ENCODE assay signal across 12 cellular contexts in genomic region chr16:28168991-28169554, GRCh38. TPM values are rescaled to one million over a fixed set of nuclear protein-coding genes. Genes with fewer than 3 reads are reported as not detected.
DNase-seq lines count a peak whose midpoint lies in the region; ATAC-seq and TF ChIP-seq lines count a peak whose summit lies in the region.
"Had no signal": no experiment of that assay in that cellular context is flagged by ENCODE, and none has a peak within 500 bp of the region (broad histone marks: within the 10 kb centered on the region; RNA-seq: fewer than 3 reads in every experiment).

No MANE protein-coding gene starts in this region.

- TF ChIP-seq CTCF in natural killer cell (IDR thresholded peaks at IDR 0.05) = no peak
- TF ChIP-seq CTCF in GM10266 (IDR thresholded peaks at IDR 0.05; ENCODE audit: control insufficient read depth, insufficient read depth, low read depth, missing control alignments) = no peak

- no peak overlapping the region for H3K4me3 Mint-ChIP-seq in natural killer cell
- no peak overlapping the region for H3K4me3 Mint-ChIP-seq in natural killer cell treated with Interleukin-12 subunit alpha and Interleukin-12 subunit beta and Interleukin-15 and Interleukin-18, amount 100 ng/mL, for 72 hours
- H3K4me3 Mint-ChIP-seq in activated CD8-positive, alpha-beta T cell treated with anti-CD3 and anti-CD28 coated beads, Interleukin-2, amount 10 ng/mL, durations not matched to agents 7 days and 5 days = no peak overlapping the region
- H3K4me3 Mint-ChIP-seq in stimulated activated naive B cell treated with anti-CD40 and anti-IgM and Interleukin-4, amounts not matched to agents 10 μg/mL and 1 μg/mL and 100 μg/mL, for 72 hours = no peak overlapping the region

- H3K4me1 Mint-ChIP-seq in natural killer cell = peaks cover 30 to 35% of the 10 kb centered on the region in 2 donors
- peaks cover 34 to 45% of the 10 kb centered on the region in 2 donors for H3K4me1 Mint-ChIP-seq in natural killer cell treated with Interleukin-12 subunit alpha and Interleukin-12 subunit beta and Interleukin-15 and Interleukin-18, amount 100 ng/mL, for 72 hours (ENCODE audit: low read depth in 2 of 2)
- H3K4me1 Mint-ChIP-seq in activated CD8-positive, alpha-beta T cell treated with anti-CD3 and anti-CD28 coated beads, Interleukin-2, amount 10 ng/mL, durations not matched to agents 7 days and 5 days (ENCODE audit: low read depth) = peaks cover 59% of the 10 kb centered on the region
- H3K4me1 Mint-ChIP-seq in stimulated activated naive B cell treated with anti-CD40 and anti-IgM and Interleukin-4, amounts not matched to agents 10 μg/mL and 1 μg/mL and 100 μg/mL, for 72 hours = peaks cover 23 to 68% of the 10 kb centered on the region in 2 donors

- CTCF ChIA-PET in activated CD8-positive, alpha-beta T cell treated with anti-CD3 and anti-CD28 coated beads, Interleukin-2, amount 10 ng/mL, durations not matched to agents 7 days and 5 days (lab: Charles Lee) = interaction anchor here (1.1 to 1.4 kb wide), 4 partner anchors 18 to 41 kb away, joined by 3 to 4 read pairs (median 4); no protein-coding TSS in a partner anchor

- peaks cover 4% of the 10 kb centered on the region for H3K36me3 Mint-ChIP-seq in natural killer cell
- peaks cover 29% of the 10 kb centered on the region for H3K36me3 Mint-ChIP-seq in natural killer cell treated with Interleukin-12 subunit alpha and Interleukin-12 subunit beta and Interleukin-15 and Interleukin-18, amount 100 ng/mL, for 72 hours
- peaks cover 76% of the 10 kb centered on the region for H3K36me3 Mint-ChIP-seq in activated CD8-positive, alpha-beta T cell treated with anti-CD3 and anti-CD28 coated beads, Interleukin-2, amount 10 ng/mL, durations not matched to agents 7 days and 5 days (ENCODE audit: low read depth)
- H3K36me3 Mint-ChIP-seq in stimulated activated naive B cell treated with anti-CD40 and anti-IgM and Interleukin-4, amounts not matched to agents 10 μg/mL and 1 μg/mL and 100 μg/mL, for 72 hours = peaks cover 45 to 52% of the 10 kb centered on the region in 2 donors

- peak overlapping the region; percentile 5 to 24 for H3K27ac Mint-ChIP-seq in natural killer cell
- peak overlapping the region in 1 of 2 donors; percentile 8 for H3K27ac Mint-ChIP-seq in natural killer cell treated with Interleukin-12 subunit alpha and Interleukin-12 subunit beta and Interleukin-15 and Interleukin-18, amount 100 ng/mL, for 72 hours
- H3K27ac Mint-ChIP-seq in activated CD8-positive, alpha-beta T cell treated with anti-CD3 and anti-CD28 coated beads, Interleukin-2, amount 10 ng/mL, durations not matched to agents 7 days and 5 days = peak overlapping the region; percentile 56
- H3K27ac Mint-ChIP-seq in stimulated activated naive B cell treated with anti-CD40 and anti-IgM and Interleukin-4, amounts not matched to agents 10 μg/mL and 1 μg/mL and 100 μg/mL, for 72 hours = peak overlapping the region; percentile 68

- POLR2A ChIA-PET in activated CD8-positive, alpha-beta T cell treated with anti-CD3 and anti-CD28 coated beads, Interleukin-2, amount 10 ng/mL, durations not matched to agents 7 days and 5 days (lab: Charles Lee) = interaction anchor here (1.2 to 1.5 kb wide), 2 partner anchors 18 to 28 kb away, joined by 4 read pairs; no protein-coding TSS in a partner anchor

- DNase-seq in natural killer cell = no peak
- DNase-seq in natural killer cell treated with Interleukin-12 subunit alpha and Interleukin-12 subunit beta and Interleukin-15 and Interleukin-18, amount 100 ng/mL, for 72 hours (ENCODE audit: low spot score) = no peak
- peak; percentile 60 for DNase-seq in activated CD8-positive, alpha-beta T cell treated with anti-CD3 and anti-CD28 coated beads, Interleukin-2, amount 10 ng/mL, durations not matched to agents 7 days and 5 days
- peak; percentile 50 for DNase-seq in effector CD4-positive, alpha-beta T cell
- DNase-seq in stimulated activated naive B cell treated with anti-CD40 and anti-IgM and Interleukin-4, amounts not matched to agents 10 μg/mL and 1 μg/mL and 100 μg/mL, for 72 hours = no peak
- no peak for DNase-seq in GM10266 (ENCODE audit: extremely low spot score)
- DNase-seq in NCI-H1092 treated with DMSO at 0.1 percent for 48 hours (lab: John Stamatoyannopoulos, UW) = no peak
- DNase-seq in cerebellar cortex (ENCODE audit: low spot score) = no peak
- DNase-seq: NCI-H1417, NCI-H524 treated with DMSO at 0.1 percent for 48 hours, SHP77, sigmoid colon had no signal

- H3K27me3 Mint-ChIP-seq in natural killer cell (ENCODE audit: low read depth in 2 of 2) = no peaks in the 10 kb centered on the region
- H3K27me3 Mint-ChIP-seq in natural killer cell treated with Interleukin-12 subunit alpha and Interleukin-12 subunit beta and Interleukin-15 and Interleukin-18, amount 100 ng/mL, for 72 hours = no peaks in the 10 kb centered on the region
- H3K27me3 Mint-ChIP-seq in activated CD8-positive, alpha-beta T cell treated with anti-CD3 and anti-CD28 coated beads, Interleukin-2, amount 10 ng/mL, durations not matched to agents 7 days and 5 days (ENCODE audit: low read depth) = no peaks in the 10 kb centered on the region
- H3K27me3 Mint-ChIP-seq in stimulated activated naive B cell treated with anti-CD40 and anti-IgM and Interleukin-4, amounts not matched to agents 10 μg/mL and 1 μg/mL and 100 μg/mL, for 72 hours = no peaks in the 10 kb centered on the region

- ATAC-seq in natural killer cell = peak; percentile 59 to 69 (median 67)
- ATAC-seq in natural killer cell treated with Interleukin-12 subunit alpha and Interleukin-12 subunit beta and Interleukin-15 and Interleukin-18, amount 100 ng/mL, for 72 hours = no peak
- ATAC-seq in activated CD8-positive, alpha-beta T cell treated with anti-CD3 and anti-CD28 coated beads, Interleukin-2, amount 10 ng/mL, durations not matched to agents 7 days and 5 days = peak; percentile 89
- peak; percentile 54 to 73 for ATAC-seq in stimulated activated naive B cell treated with anti-CD40 and anti-IgM and Interleukin-4, amounts not matched to agents 10 μg/mL and 1 μg/mL and 100 μg/mL, for 72 hours (replicated peaks)

- H3K9me3 Mint-ChIP-seq in natural killer cell = no peaks in the 10 kb centered on the region
- H3K9me3 Mint-ChIP-seq in natural killer cell treated with Interleukin-12 subunit alpha and Interleukin-12 subunit beta and Interleukin-15 and Interleukin-18, amount 100 ng/mL, for 72 hours = no peaks in the 10 kb centered on the region
- no peaks in the 10 kb centered on the region for H3K9me3 Mint-ChIP-seq in activated CD8-positive, alpha-beta T cell treated with anti-CD3 and anti-CD28 coated beads, Interleukin-2, amount 10 ng/mL, durations not matched to agents 7 days and 5 days (ENCODE audit: insufficient read depth)
- no peaks in the 10 kb centered on the region for H3K9me3 Mint-ChIP-seq in stimulated activated naive B cell treated with anti-CD40 and anti-IgM and Interleukin-4, amounts not matched to agents 10 μg/mL and 1 μg/mL and 100 μg/mL, for 72 hours

- intact Hi-C loops in natural killer cell (cut with micrococcal nuclease) = no loop called here

RNA-seq across cellular contexts. Expression of gene XPO6, which starts 42.7 kb away (rescaled TPM):
- 100 to 1,000 TPM; 233 to 321 (median 240) TPM for total RNA-seq in natural killer cell
- 100 to 1,000 TPM; 212 to 386 TPM for total RNA-seq in natural killer cell treated with Interleukin-12 subunit alpha and Interleukin-12 subunit beta and Interleukin-15 and Interleukin-18, amount 100 ng/mL, for 72 hours
- total RNA-seq in activated CD8-positive, alpha-beta T cell treated with anti-CD3 and anti-CD28 coated beads, Interleukin-2, amount 10 ng/mL, durations not matched to agents 7 days and 5 days = 100 to 1,000 TPM; 206 to 209 TPM

Comparison
In these comparisons a context has a peak if more than half of its experiments do, and no peak if none do; other contexts are left out.
1. ATAC-seq: peak in natural killer cell (3 of 3), activated CD8-positive, alpha-beta T cell treated with anti-CD3 and anti-CD28 coated beads, Interleukin-2, amount 10 ng/mL, durations not matched to agents 7 days and 5 days (single experiment) and stimulated activated naive B cell treated with anti-CD40 and anti-IgM and Interleukin-4, amounts not matched to agents 10 μg/mL and 1 μg/mL and 100 μg/mL, for 72 hours (2 of 2); none in natural killer cell treated with Interleukin-12 subunit alpha and Interleukin-12 subunit beta and Interleukin-15 and Interleukin-18, amount 100 ng/mL, for 72 hours (0 of 2).
2. DNase-seq: peak in activated CD8-positive, alpha-beta T cell treated with anti-CD3 and anti-CD28 coated beads, Interleukin-2, amount 10 ng/mL, durations not matched to agents 7 days and 5 days (single experiment) and effector CD4-positive, alpha-beta T cell (single experiment); none in natural killer cell (single experiment), natural killer cell treated with Interleukin-12 subunit alpha and Interleukin-12 subunit beta and Interleukin-15 and Interleukin-18, amount 100 ng/mL, for 72 hours (single experiment), stimulated activated naive B cell treated with anti-CD40 and anti-IgM and Interleukin-4, amounts not matched to agents 10 μg/mL and 1 μg/mL and 100 μg/mL, for 72 hours (single experiment), GM10266 (single experiment), NCI-H1092 treated with DMSO at 0.1 percent for 48 hours (single experiment) and cerebellar cortex (single experiment).